In the genomic region with DNA sequence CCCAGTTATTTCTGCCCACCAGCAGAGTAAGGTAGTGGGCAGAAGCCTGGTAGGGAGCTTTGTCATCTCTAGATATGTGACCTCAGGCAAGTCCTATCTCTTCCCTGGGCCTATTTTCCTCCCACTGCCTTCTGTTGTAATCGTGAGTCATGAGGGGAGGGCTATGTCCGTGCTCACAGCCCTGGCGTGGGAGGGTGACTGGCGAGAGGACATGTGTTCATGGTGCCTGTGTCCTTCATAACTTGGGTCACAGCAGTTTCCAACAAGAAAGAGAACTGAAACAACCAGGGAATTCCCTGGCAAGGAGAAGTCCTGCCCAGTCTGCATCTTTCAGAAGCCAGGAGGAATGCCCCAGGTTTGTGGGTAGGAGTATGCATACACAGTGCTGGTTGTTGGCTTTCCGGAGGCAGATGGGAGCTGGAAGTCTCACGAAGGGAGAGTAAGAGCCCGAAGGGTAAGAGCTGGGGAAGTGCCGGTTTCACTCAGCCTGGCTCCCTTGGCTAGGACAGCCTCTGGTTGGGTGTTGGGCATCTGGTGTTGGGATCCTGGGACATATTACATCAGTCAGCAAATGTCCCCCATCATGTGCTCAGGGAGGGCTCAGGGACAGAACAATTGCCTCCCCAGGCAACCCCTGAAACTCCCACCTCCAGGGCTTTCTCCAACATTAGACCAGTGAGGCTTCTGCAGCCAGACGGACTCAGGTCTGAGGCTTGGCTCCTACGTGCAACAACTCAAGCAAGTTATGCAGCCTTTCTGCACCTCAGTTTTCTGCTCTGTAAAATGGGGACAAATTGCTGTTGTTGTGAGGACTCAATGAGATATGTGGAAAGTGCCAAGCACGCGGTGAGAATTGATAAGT, we compare ENCODE assay signal across 9 cellular contexts. TPM values are rescaled to one million over a fixed set of nuclear protein-coding genes. Genes with fewer than 3 reads are reported as not detected.
A peak's percentile ranks its signal among the peaks of the same experiment; 100 is the strongest.
DNase-seq lines count a peak whose midpoint lies in the region; ATAC-seq and TF ChIP-seq lines count a peak whose summit lies in the region.
"Had no signal": no experiment of that assay in that cellular context is flagged by ENCODE, and none has a peak within 500 bp of the region (broad histone marks: within the 10 kb centered on the region; RNA-seq: fewer than 3 reads in every experiment).

No MANE protein-coding gene starts in this region.

- no peaks in the 10 kb centered on the region for H3K9me3 ChIP-seq in PC-9 (ENCODE audit: insufficient read depth, low read depth)

- peaks cover 21% of the 10 kb centered on the region for H3K27me3 Mint-ChIP-seq in activated CD4-positive, alpha-beta T cell treated with anti-CD3 and anti-CD28 coated beads, Interleukin-2, amount 10 ng/mL, durations not matched to agents 24 days and 14 days

- ATAC-seq in HG02571 (IDR thresholded peaks at IDR 0.05; ENCODE audit: unreplicated experiment): peak; percentile 69
- no peak for ATAC-seq in GM21423 (IDR thresholded peaks at IDR 0.05; ENCODE audit: unreplicated experiment)

- no peaks in the 10 kb centered on the region for H3K4me1 ChIP-seq in PC-9 (replicated peaks; ENCODE audit: insufficient read depth)

- no peaks in the 10 kb centered on the region for H3K36me3 ChIP-seq in PC-9 (ENCODE audit: low read depth)

- H3K36me3 Mint-ChIP-seq in activated CD4-positive, alpha-beta T cell treated with anti-CD3 and anti-CD28 coated beads, Interleukin-2, amount 10 ng/mL, durations not matched to agents 24 days and 14 days (ENCODE audit: low read depth): no peaks in the 10 kb centered on the region
- H3K36me3 Mint-ChIP-seq: brain had no signal

- TF ChIP-seq CTCF in GM12865 (IDR thresholded peaks at IDR 0.05; ENCODE audit: insufficient read depth, low read depth, low read length, missing control alignments) (no peak), PC-9 (conservative IDR thresholded peaks at IDR 0.05) (no peak)

- BruUV-seq in PC-9 (replicated peaks; lab: Mats Ljungman, UMichigan): no TSS peak

- no peak overlapping the region for H3K27ac Mint-ChIP-seq in activated CD4-positive, alpha-beta T cell treated with anti-CD3 and anti-CD28 coated beads, Interleukin-2, amount 10 ng/mL, durations not matched to agents 24 days and 14 days
- H3K27ac Mint-ChIP-seq: brain had no signal

- no peak overlapping the region for H2AFZ ChIP-seq in PC-9

- no peaks in the 10 kb centered on the region for H3F3A ChIP-seq in PC-9 (ENCODE audit: insufficient read depth, low read depth)

- H3K27me3 ChIP-seq in PC-9 (ENCODE audit: insufficient read depth, low read depth): peaks cover 59% of the 10 kb centered on the region

- no peaks in the 10 kb centered on the region for H3K9me2 ChIP-seq in PC-9 (ENCODE audit: insufficient read depth)

- DNase-seq in GM12865 (ENCODE audit: low read depth) (peak; percentile 45), PC-9 (peak; percentile 15 to 43), glomerular visceral epithelial cell (ENCODE audit: extremely low spot score) (peak; percentile 17), NK-92 (lab: John Stamatoyannopoulos, UW; ENCODE audit: unreplicated experiment) (no peak), NCI-H510A (lab: John Stamatoyannopoulos, UW) (no peak)
- DNase-seq in activated CD4-positive, alpha-beta T cell treated with anti-CD3 and anti-CD28 coated beads, Interleukin-2, amount 10 ng/mL, durations not matched to agents 24 days and 14 days: no peak

- POLR2A ChIA-PET in PC-9 (lab: Charles Lee; ENCODE audit: unreplicated experiment): no interaction called here

- H3K4me3 ChIP-seq in GM12865 (ENCODE audit: low read depth, low read length) (no peak overlapping the region), PC-9 (no peak overlapping the region)

- H3K79me2 ChIP-seq in PC-9 (ENCODE audit: low read depth): no peaks in the 10 kb centered on the region

- H3K4me2 ChIP-seq in PC-9: no peak overlapping the region

- H4K20me1 ChIP-seq in PC-9 (ENCODE audit: insufficient read depth): no peaks in the 10 kb centered on the region

- no peak overlapping the region for H3K27ac ChIP-seq in PC-9

- H3K4me1 Mint-ChIP-seq in activated CD4-positive, alpha-beta T cell treated with anti-CD3 and anti-CD28 coated beads, Interleukin-2, amount 10 ng/mL, durations not matched to agents 24 days and 14 days: no peaks in the 10 kb centered on the region
- H3K4me1 Mint-ChIP-seq: brain had no signal

- intact Hi-C loops in PC-9 (cut with micrococcal nuclease; ENCODE audit: unreplicated experiment): no loop called here
- intact Hi-C loops in activated CD4-positive, alpha-beta T cell treated with anti-CD3 and anti-CD28 coated beads, Interleukin-2, amount 10 ng/mL, durations not matched to agents 24 days and 14 days (cut with micrococcal nuclease): loop anchor here (1.0 kb wide), 1 partner anchor 374 kb away; no protein-coding TSS in a partner anchor

- CTCF ChIA-PET in PC-9 (lab: Charles Lee): interaction anchor here (0.9 to 1.5 kb wide), 2 partner anchors 70 to 93 kb away, joined by 3 to 4 read pairs; no protein-coding TSS in a partner anchor

- no peaks in the 10 kb centered on the region for H3K9me3 Mint-ChIP-seq in activated CD4-positive, alpha-beta T cell treated with anti-CD3 and anti-CD28 coated beads, Interleukin-2, amount 10 ng/mL, durations not matched to agents 24 days and 14 days

- H3K4me3 Mint-ChIP-seq in activated CD4-positive, alpha-beta T cell treated with anti-CD3 and anti-CD28 coated beads, Interleukin-2, amount 10 ng/mL, durations not matched to agents 24 days and 14 days: no peak overlapping the region
- H3K4me3 Mint-ChIP-seq: brain had no signal

RNA-seq across cellular contexts. Expression of a gene that starts 4.3 kb away (rescaled TPM):
- total RNA-seq in PC-9 (2021): not detected in 2 replicates
- not detected in 2 replicates for total RNA-seq in activated CD4-positive, alpha-beta T cell treated with anti-CD3 and anti-CD28 coated beads, Interleukin-2, amount 10 ng/mL, durations not matched to agents 24 days and 14 days

RNA-seq across cellular contexts. Expression of a gene that starts 9.3 kb away (rescaled TPM):
- not detected in 2 replicates for total RNA-seq in PC-9 (2021)
- not detected in 2 replicates for total RNA-seq in activated CD4-positive, alpha-beta T cell treated with anti-CD3 and anti-CD28 coated beads, Interleukin-2, amount 10 ng/mL, durations not matched to agents 24 days and 14 days

RNA-seq across cellular contexts. Expression of a gene that starts 57.4 kb away (rescaled TPM):
- total RNA-seq in PC-9 (2021): 223 and 294 TPM in 2 replicates
- total RNA-seq in activated CD4-positive, alpha-beta T cell treated with anti-CD3 and anti-CD28 coated beads, Interleukin-2, amount 10 ng/mL, durations not matched to agents 24 days and 14 days: 282 and 289 TPM in 2 replicates

Comparison
In these comparisons a context has a peak if more than half of its experiments do, and no peak if none do; other contexts are left out.
1. DNase-seq: peak in GM12865 (single experiment), PC-9 (2 of 2) and glomerular visceral epithelial cell (single experiment); none in NK-92 (single experiment), activated CD4-positive, alpha-beta T cell treated with anti-CD3 and anti-CD28 coated beads, Interleukin-2, amount 10 ng/mL, durations not matched to agents 24 days and 14 days (single experiment) and NCI-H510A (single experiment).